In the genomic region with DNA sequence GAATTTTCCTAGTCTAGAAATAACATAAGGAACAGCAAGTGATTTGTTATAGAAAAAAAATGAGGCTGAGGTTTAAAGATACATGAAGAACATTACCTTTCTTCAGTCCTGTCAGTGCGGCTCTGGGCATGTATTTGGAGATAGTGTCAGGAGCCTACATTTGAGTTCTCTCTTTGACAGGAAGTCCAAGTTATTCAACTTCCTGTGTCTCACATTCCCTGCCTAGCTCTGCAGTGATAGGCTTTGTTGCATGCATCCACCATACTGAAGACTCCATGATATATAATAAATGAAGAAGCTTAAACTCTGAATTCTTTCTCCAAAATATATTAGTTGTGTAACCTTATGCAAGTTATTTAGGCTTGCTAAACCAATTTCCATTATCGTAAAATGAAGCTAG, we compare ENCODE assay signal across 29 cellular contexts.
"Had no signal": no experiment of that assay in that cellular context is flagged by ENCODE, and none has a peak within 500 bp of the region (broad histone marks: within the 10 kb centered on the region; RNA-seq: fewer than 3 reads in every experiment).

No MANE protein-coding gene starts in this region.

- H3K27me3 ChIP-seq: colonic mucosa, esophagus muscularis mucosa, foreskin keratinocyte, gastroesophageal sphincter, heart right ventricle, left lung, stomach, thyroid gland, vagina had no signal

- H3K9me3 ChIP-seq: colonic mucosa, esophagus muscularis mucosa, gastroesophageal sphincter, heart right ventricle, left lung, mucosa of descending colon, stomach, thyroid gland, vagina had no signal

- H3K36me3 ChIP-seq: colonic mucosa, esophagus muscularis mucosa, gastroesophageal sphincter, heart right ventricle, left lung, stomach, thyroid gland, vagina had no signal

- H3K27ac ChIP-seq: colonic mucosa, esophagus muscularis mucosa, foreskin keratinocyte, gastroesophageal sphincter, heart right ventricle, left lung, parathyroid adenoma, stomach, thyroid gland, vagina had no signal

- H3K4me3 Mint-ChIP-seq: dendritic cell treated with granulocyte-macrophage colony-stimulating factor and Interleukin-4, amounts not matched to agents 40 ng/mL and 50 ng/mL, for 4 days; endodermal cell; naive B cell; natural killer cell treated with Interleukin-12 subunit alpha and Interleukin-12 subunit beta and Interleukin-15 and Interleukin-18, amount 100 ng/mL, for 72 hours; neural crest cell; stimulated activated effector memory CD8-positive, alpha-beta T cell treated with anti-CD3 and anti-CD28 coated beads, Interleukin-12 subunit alpha, Interleukin-12 subunit beta, amount 100 ng/mL, for 72 hours had no signal

- H3K4me1 ChIP-seq: colonic mucosa, esophagus muscularis mucosa, foreskin keratinocyte, gastroesophageal sphincter, heart right ventricle, left lung, parathyroid adenoma, thyroid gland, vagina had no signal

- H3K4me3 ChIP-seq: colonic mucosa, esophagus muscularis mucosa, gastroesophageal sphincter, heart right ventricle, left lung, mucosa of descending colon, smooth muscle cell, stomach, thyroid gland, vagina had no signal

- H3K9ac ChIP-seq: parathyroid adenoma had no signal

- DNase-seq: colonic mucosa; effector CD8-positive, alpha-beta T cell; endodermal cell; foreskin keratinocyte; heart right ventricle; hippocampal formation; left cardiac atrium; left lung; mesendoderm; mucosa of descending colon; naive B cell; stimulated activated CD4-positive, alpha-beta T cell treated with anti-CD3 and anti-CD28 coated beads, Interleukin-2, amount 100 ng/mL, for 24 hours; stimulated activated CD4-positive, alpha-beta T cell treated with anti-CD3 and anti-CD28 coated beads, Interleukin-4, amount 100 ng/mL, for 24 hours; stimulated activated naive CD4-positive, alpha-beta T cell treated with Interleukin-2 at 50 U/mL for 16 hours; stomach; thyroid gland; trophoblast cell had no signal

- H3K9me3 Mint-ChIP-seq: dendritic cell treated with granulocyte-macrophage colony-stimulating factor and Interleukin-4, amounts not matched to agents 40 ng/mL and 50 ng/mL, for 4 days; endodermal cell; neural crest cell; stimulated activated effector memory CD8-positive, alpha-beta T cell treated with anti-CD3 and anti-CD28 coated beads, Interleukin-12 subunit alpha, Interleukin-12 subunit beta, amount 100 ng/mL, for 72 hours had no signal

- H3K36me3 Mint-ChIP-seq: naive B cell; natural killer cell treated with Interleukin-12 subunit alpha and Interleukin-12 subunit beta and Interleukin-15 and Interleukin-18, amount 100 ng/mL, for 72 hours; stimulated activated effector memory CD8-positive, alpha-beta T cell treated with anti-CD3 and anti-CD28 coated beads, Interleukin-12 subunit alpha, Interleukin-12 subunit beta, amount 100 ng/mL, for 72 hours had no signal

- H2AFZ ChIP-seq: parathyroid adenoma had no signal

- H3K4me2 ChIP-seq: smooth muscle cell had no signal

- H3K27ac Mint-ChIP-seq: dendritic cell treated with granulocyte-macrophage colony-stimulating factor and Interleukin-4, amounts not matched to agents 40 ng/mL and 50 ng/mL, for 4 days; endodermal cell; naive B cell; natural killer cell treated with Interleukin-12 subunit alpha and Interleukin-12 subunit beta and Interleukin-15 and Interleukin-18, amount 100 ng/mL, for 72 hours; progenitor cell of endocrine pancreas; stimulated activated effector memory CD8-positive, alpha-beta T cell treated with anti-CD3 and anti-CD28 coated beads, Interleukin-12 subunit alpha, Interleukin-12 subunit beta, amount 100 ng/mL, for 72 hours had no signal

- ATAC-seq: foreskin keratinocyte; gastroesophageal sphincter; heart right ventricle; left cardiac atrium; left lung; mucosa of descending colon; natural killer cell treated with Interleukin-12 subunit alpha and Interleukin-12 subunit beta and Interleukin-15 and Interleukin-18, amount 100 ng/mL, for 72 hours; sciatic nerve; stimulated activated effector memory CD8-positive, alpha-beta T cell treated with anti-CD3 and anti-CD28 coated beads, Interleukin-12 subunit alpha, Interleukin-12 subunit beta, amount 100 ng/mL, for 72 hours had no signal

- H3K4me1 Mint-ChIP-seq: stimulated activated effector memory CD8-positive, alpha-beta T cell treated with anti-CD3 and anti-CD28 coated beads, Interleukin-12 subunit alpha, Interleukin-12 subunit beta, amount 100 ng/mL, for 72 hours had no signal

- H3K27me3 Mint-ChIP-seq: dendritic cell treated with granulocyte-macrophage colony-stimulating factor and Interleukin-4, amounts not matched to agents 40 ng/mL and 50 ng/mL, for 4 days; naive B cell; progenitor cell of endocrine pancreas had no signal

- FAIRE-seq: islet of Langerhans had no signal
